Comparison of ENCODE assay signal across 8 cellular contexts in the genomic region with DNA sequence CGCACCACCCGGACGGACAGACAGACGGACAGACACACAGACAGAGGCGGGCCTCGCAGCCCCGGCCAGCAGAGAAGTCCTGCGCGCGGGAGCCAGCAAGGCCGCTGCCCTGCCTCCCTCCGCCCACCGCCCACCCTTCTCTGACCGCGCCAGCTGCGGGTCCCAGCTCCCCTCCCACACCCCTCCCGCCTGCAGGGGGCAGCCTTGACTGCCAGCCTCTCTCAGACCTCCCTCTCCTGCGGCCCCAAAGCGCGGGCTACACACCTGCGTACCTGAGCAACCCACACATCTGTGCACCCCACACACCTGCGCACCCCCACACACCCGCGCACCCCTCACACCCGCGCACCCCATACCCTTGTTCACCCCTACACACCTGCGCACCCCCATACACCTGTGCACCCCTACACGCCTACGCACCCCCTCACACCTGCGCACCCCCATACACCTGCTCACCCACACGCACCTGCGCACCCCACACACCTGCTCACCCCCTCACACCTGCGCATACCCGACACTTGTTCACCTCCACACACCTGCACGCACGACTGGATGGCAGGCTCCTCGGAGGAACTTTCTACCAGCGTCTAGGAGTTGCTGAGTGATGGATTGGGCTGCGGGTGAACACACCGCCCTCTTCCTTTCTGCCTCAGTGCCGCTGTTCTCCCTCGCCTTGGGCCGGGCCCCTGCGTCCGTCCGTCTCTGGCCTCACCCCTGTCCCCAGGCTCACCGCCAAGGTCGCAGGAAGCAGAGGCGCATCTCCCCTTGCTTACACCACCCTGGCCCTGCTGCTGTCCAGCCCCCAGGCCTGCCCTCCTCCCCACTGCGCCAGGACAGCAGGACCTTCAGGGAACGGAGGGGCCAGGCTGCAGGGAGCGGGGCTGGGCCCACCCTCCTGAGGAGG. TPM values are rescaled to one million over a fixed set of nuclear protein-coding genes. Genes with fewer than 3 reads are reported as not detected.
DNase-seq lines count a peak whose midpoint lies in the region; ATAC-seq and TF ChIP-seq lines count a peak whose summit lies in the region.

No MANE protein-coding gene starts in this region.

- H3K27ac Mint-ChIP-seq in effector memory CD8-positive, alpha-beta T cell, result no peak overlapping the region

- TF ChIP-seq POLR2A in Peyer's patch (IDR thresholded peaks at IDR 0.05) (no peak), testis (IDR thresholded peaks at IDR 0.05) (no peak)

- H3K4me3 Mint-ChIP-seq in effector memory CD8-positive, alpha-beta T cell, result no peak overlapping the region

- H3K36me3 ChIP-seq in GM06990 (ENCODE audit: control insufficient read depth, insufficient read depth, low read length) (no peaks in the 10 kb centered on the region), Peyer's patch (no peaks in the 10 kb centered on the region), testis (ENCODE audit: low read depth, missing control alignments) (no peaks in the 10 kb centered on the region)

- H3K9me3 ChIP-seq in Peyer's patch (no peaks in the 10 kb centered on the region), testis (no peaks in the 10 kb centered on the region)

- peaks cover 8 to 10% of the 10 kb centered on the region in 2 donors for H3K4me1 Mint-ChIP-seq in effector memory CD8-positive, alpha-beta T cell (ENCODE audit: low read depth in 2 of 2)

- peaks cover 4% of the 10 kb centered on the region for H3K27me3 ChIP-seq in GM06990 (replicated peaks; ENCODE audit: control insufficient read depth, insufficient read depth, low read length)
- no peaks in the 10 kb centered on the region for H3K27me3 ChIP-seq in Peyer's patch
- H3K27me3 ChIP-seq in testis, result no peaks in the 10 kb centered on the region

- no peaks in the 10 kb centered on the region for H3K9me3 Mint-ChIP-seq in effector memory CD8-positive, alpha-beta T cell

- H3K36me3 Mint-ChIP-seq in effector memory CD8-positive, alpha-beta T cell (ENCODE audit: insufficient read depth), result peaks cover 3% of the 10 kb centered on the region

- DNase-seq in GM06990 (ENCODE audit: extremely low read depth, insufficient read length) (peak; percentile 13), Peyer's patch (peak in 1 of 3 donors; percentile 54), testis (no peak), GF-D8 (lab: John Stamatoyannopoulos, UW) (no peak)
- DNase-seq in effector memory CD8-positive, alpha-beta T cell, result peak; percentile 19 to 36 (median 29)
- DNase-seq in stimulated activated CD4-positive, alpha-beta T cell treated with anti-CD3 and anti-CD28 coated beads, Interleukin-12 subunit alpha, Interleukin-12 subunit beta, amount 100 ng/mL, for 48 hours (ENCODE audit: low read depth in 2 of 3, low spot score in 1 of 3), result peak in 2 of 3 donors; percentile 22 to 45

- WGBS in testis, 2 donors, result 38 to 43% methylated on average over 7 to 52 of the region's 52 CpGs

- H3K4me3 ChIP-seq in GM06990 (replicated peaks; ENCODE audit: low read depth, low read length) (no peak overlapping the region), Peyer's patch (no peak overlapping the region), testis (no peak overlapping the region)

- intact Hi-C loops in testis (cut with DNase I; ENCODE audit: low total_unique reads), result no loop called here

- peak overlapping the region in 3 of 4 donors; percentile 79 to 92 (median 87) for H3K27ac ChIP-seq in Peyer's patch
- H3K27ac ChIP-seq in testis, result no peak overlapping the region

- TF ChIP-seq CTCF in GM06990 (IDR thresholded peaks at IDR 0.05; ENCODE audit: insufficient read depth, low read length, poor library complexity, severe bottlenecking), result peak; percentile 51
- TF ChIP-seq CTCF in Peyer's patch (IDR thresholded peaks at IDR 0.05), result peak in 1 of 6 experiments; percentile 20
- no peak for TF ChIP-seq CTCF in testis (IDR thresholded peaks at IDR 0.05)

- H3K27me3 Mint-ChIP-seq in effector memory CD8-positive, alpha-beta T cell, result peaks cover 21 to 59% of the 10 kb centered on the region in 2 donors

- peak; percentile 46 for ATAC-seq in effector memory CD8-positive, alpha-beta T cell (replicated peaks)
- ATAC-seq in HG02610 (IDR thresholded peaks at IDR 0.05; ENCODE audit: unreplicated experiment), result no peak
- no peak for ATAC-seq in HG02938 (IDR thresholded peaks at IDR 0.05; ENCODE audit: unreplicated experiment)

- H3K4me1 ChIP-seq in Peyer's patch (peaks cover 0 to 56% (median 11%) of the 10 kb centered on the region in 4 donors), testis (peaks cover 6% of the 10 kb centered on the region)

RNA-seq across cellular contexts. Expression of a gene that starts 20.8 kb away (rescaled TPM):
- total RNA-seq in Peyer's patch, result 100 to 1,000 TPM in 3 of 4 donors, 10 to 100 TPM in 1; 80.9 to 326 (median 241) TPM
- total RNA-seq in testis, result 10 to 100 TPM; 63.5 to 91.1 TPM
- 132 TPM for polyA plus RNA-seq in testis (ENCODE audit: insufficient read depth, low read depth, low replicate concordance)

RNA-seq across cellular contexts. Expression of a gene that starts 37.8 kb away (rescaled TPM):
- total RNA-seq in Peyer's patch, result 100 to 1,000 TPM in 3 of 4 donors, 10 to 100 TPM in 1; 75.1 to 193 (median 156) TPM
- 1 to 10 TPM; 1.4 to 2.9 TPM for total RNA-seq in testis
- polyA plus RNA-seq in testis (ENCODE audit: insufficient read depth, low read depth, low replicate concordance), result 3.7 TPM

Comparison
In these comparisons a context has a peak if more than half of its experiments do, and no peak if none do; other contexts are left out.
1. DNase-seq: peak in GM06990 (single experiment), effector memory CD8-positive, alpha-beta T cell (3 of 3) and stimulated activated CD4-positive, alpha-beta T cell treated with anti-CD3 and anti-CD28 coated beads, Interleukin-12 subunit alpha, Interleukin-12 subunit beta, amount 100 ng/mL, for 48 hours (2 of 3); none in testis (single experiment) and GF-D8 (single experiment).
2. H3K27ac ChIP-seq: peak in Peyer's patch (3 of 4); none in testis (0 of 2).
3. RNA of a gene that starts 37.8 kb away (total RNA-seq): 75.1 to 193 TPM in Peyer's patch; 1.4 to 2.9 TPM in testis; every median in the first group is over 10 times any median in the second.